In genomic region chr17:16486373-16487250, GRCh38 we compare ENCODE assay signal across 8 cellular contexts. TPM values are rescaled to one million over a fixed set of nuclear protein-coding genes. Genes with fewer than 3 reads are reported as not detected.
DNase-seq lines count a peak whose midpoint lies in the region; ATAC-seq, FAIRE-seq and TF ChIP-seq lines count a peak whose summit lies in the region.

No MANE protein-coding gene starts in this region.

- peaks cover 0 to 4% of the 10 kb centered on the region in 2 donors for H3K27me3 Mint-ChIP-seq in natural killer cell treated with Interleukin-12 subunit alpha and Interleukin-12 subunit beta and Interleukin-15 and Interleukin-18, amount 100 ng/mL, for 72 hours

- peak overlapping the region; percentile 45 for H2AFZ ChIP-seq in endothelial cell of umbilical vein (ENCODE audit: low read depth, low read length)

- H3K9me1 ChIP-seq in endothelial cell of umbilical vein (replicated peaks; ENCODE audit: control insufficient read depth, extremely low read depth, insufficient read depth, low read length) = no peaks in the 10 kb centered on the region

- TF ChIP-seq CTCF in endothelial cell of umbilical vein (IDR thresholded peaks at IDR 0.05; ENCODE audit: extremely low read depth in 1 of 2, insufficient read depth in 1 of 2, low read depth in 1 of 2, low read length in 2 of 2) = no peak
- TF ChIP-seq CTCF in uterus (IDR thresholded peaks at IDR 0.05) = no peak

- intact Hi-C loops in endothelial cell of umbilical vein (cut with micrococcal nuclease) = loop anchor here (1.0 to 2.0 kb wide), 5 partner anchors 9 to 48 kb away; no protein-coding TSS in a partner anchor
- intact Hi-C loops in uterus (cut with DNase I; ENCODE audit: low total_unique reads) = no loop called here

- TF ChIP-seq POLR2A in endothelial cell of umbilical vein (IDR thresholded peaks at IDR 0.05; ENCODE audit: low read depth, low read length) (peak; percentile 52), uterus (IDR thresholded peaks at IDR 0.05) (no peak)

- BruUV-seq in endothelial cell of umbilical vein (replicated peaks; lab: Mats Ljungman, UMichigan) = no TSS peak

- no peak for ATAC-seq in natural killer cell treated with Interleukin-12 subunit alpha and Interleukin-12 subunit beta and Interleukin-15 and Interleukin-18, amount 100 ng/mL, for 72 hours

- peaks cover 0 to 4% of the 10 kb centered on the region in 2 donors for H3K4me1 Mint-ChIP-seq in natural killer cell treated with Interleukin-12 subunit alpha and Interleukin-12 subunit beta and Interleukin-15 and Interleukin-18, amount 100 ng/mL, for 72 hours (ENCODE audit: low read depth in 2 of 2)

- FAIRE-seq in endothelial cell of umbilical vein (lab: Jason Lieb, UNC) = no peak

- H3K27me3 ChIP-seq in endothelial cell of umbilical vein (ENCODE audit: control insufficient read depth in 2 of 2, insufficient read depth in 2 of 2, low read length in 2 of 2) = peaks cover 0 to 6% of the 10 kb centered on the region in 2 experiments
- no peaks in the 10 kb centered on the region for H3K27me3 ChIP-seq in uterus

- no peaks in the 10 kb centered on the region for H4K20me1 ChIP-seq in endothelial cell of umbilical vein (replicated peaks; ENCODE audit: control insufficient read depth, extremely low read depth, insufficient read depth, low read length)

- CTCF ChIA-PET in endothelial cell of umbilical vein (lab: Charles Lee) = interaction anchor here (0.8 to 4.2 kb wide), 2 partner anchors 33 to 35 kb away, joined by 3 to 15 read pairs; no protein-coding TSS in a partner anchor

- no peak overlapping the region for H3K27ac Mint-ChIP-seq in natural killer cell treated with Interleukin-12 subunit alpha and Interleukin-12 subunit beta and Interleukin-15 and Interleukin-18, amount 100 ng/mL, for 72 hours

- no peaks in the 10 kb centered on the region for H3K9me3 Mint-ChIP-seq in natural killer cell treated with Interleukin-12 subunit alpha and Interleukin-12 subunit beta and Interleukin-15 and Interleukin-18, amount 100 ng/mL, for 72 hours

- H3K4me3 ChIP-seq in endothelial cell of umbilical vein (replicated peaks in 1 of 3; ENCODE audit: insufficient read depth in 1 of 3, low read depth in 1 of 3, low read length in 3 of 3) (peak overlapping the region in 2 of 3 experiments; percentile 5 to 9), mesodermal cell (ENCODE audit: extremely low read depth, insufficient read depth, low read length, poor library complexity, severe bottlenecking) (no peak overlapping the region), uterus (peak overlapping the region in 1 of 2 donors; percentile 0)

- POLR2A ChIA-PET in endothelial cell of umbilical vein (lab: Charles Lee) = no interaction called here

- peak overlapping the region; percentile 80 for H3K27ac ChIP-seq in endothelial cell of umbilical vein (ENCODE audit: insufficient read depth, low read depth, low read length)
- H3K27ac ChIP-seq in mesodermal cell (ENCODE audit: low read depth, low read length, severe bottlenecking) = peak overlapping the region; percentile 62
- H3K27ac ChIP-seq in uterus = peak overlapping the region; percentile 58 to 72

- no peak overlapping the region for H3K4me3 Mint-ChIP-seq in natural killer cell treated with Interleukin-12 subunit alpha and Interleukin-12 subunit beta and Interleukin-15 and Interleukin-18, amount 100 ng/mL, for 72 hours

- dilution Hi-C loops in endothelial cell of umbilical vein (cut with MboI; ENCODE audit: extremely low pct_ligation_motif_present, low sequenced_read_pairs) = no loop called here

- H3K36me3 Mint-ChIP-seq in natural killer cell treated with Interleukin-12 subunit alpha and Interleukin-12 subunit beta and Interleukin-15 and Interleukin-18, amount 100 ng/mL, for 72 hours = no peaks in the 10 kb centered on the region

- DNase-seq in EL (peak; percentile 79), NCI-H446 treated with DMSO at 0.1 percent for 48 hours (lab: John Stamatoyannopoulos, UW) (peak; percentile 63), endothelial cell of umbilical vein (ENCODE audit: low read depth, low spot score) (peak; percentile 83), uterus (peak; percentile 65 to 72), T-helper 9 cell (no peak), 8988T (no peak)
- DNase-seq in natural killer cell treated with Interleukin-12 subunit alpha and Interleukin-12 subunit beta and Interleukin-15 and Interleukin-18, amount 100 ng/mL, for 72 hours (ENCODE audit: low spot score) = no peak

- H3K4me1 ChIP-seq in endothelial cell of umbilical vein (ENCODE audit: control insufficient read depth, extremely low read depth, insufficient read depth, low read length) (peaks cover 41% of the 10 kb centered on the region), mesodermal cell (ENCODE audit: control insufficient read depth, insufficient read depth, low read length, poor library complexity, severe bottlenecking) (peaks cover 33% of the 10 kb centered on the region), uterus (peaks cover 5 to 13% of the 10 kb centered on the region in 2 donors)

- peak overlapping the region; percentile 51 for H3K9ac ChIP-seq in endothelial cell of umbilical vein (replicated peaks; ENCODE audit: extremely low read depth, insufficient read depth, low read length)

- H3K9me3 ChIP-seq in endothelial cell of umbilical vein (replicated peaks; ENCODE audit: control insufficient read depth, insufficient read depth, low read length) (no peaks in the 10 kb centered on the region), mesodermal cell (ENCODE audit: control insufficient read depth, low read length) (no peaks in the 10 kb centered on the region), uterus (no peaks in the 10 kb centered on the region)

- WGBS in mesodermal cell (ENCODE audit: insufficient coverage in 2 of 2), 2 experiments = 67% methylated on average over 23 to 24 of the region's 24 CpGs

- no peaks in the 10 kb centered on the region for H3K79me2 ChIP-seq in endothelial cell of umbilical vein (ENCODE audit: control insufficient read depth, insufficient read depth, low read length)

- no peaks in the 10 kb centered on the region for H3K36me3 ChIP-seq in endothelial cell of umbilical vein (ENCODE audit: control insufficient read depth in 2 of 2, extremely low read depth in 1 of 2, insufficient read depth in 2 of 2, low read length in 2 of 2)
- no peaks in the 10 kb centered on the region for H3K36me3 ChIP-seq in mesodermal cell (ENCODE audit: control insufficient read depth, insufficient read depth, low read length)
- no peaks in the 10 kb centered on the region for H3K36me3 ChIP-seq in uterus

- peak overlapping the region; percentile 62 for H3K4me2 ChIP-seq in endothelial cell of umbilical vein (ENCODE audit: insufficient read depth, low read length)

TF ChIP-seq in endothelial cell of umbilical vein, 7 proteins besides CTCF, POLR2A, EP300 and RAD21:
- no peak for TF ChIP-seq MAX (IDR thresholded peaks at IDR 0.05; ENCODE audit: insufficient read depth, insufficient read length)
- no peak for TF ChIP-seq GATA2 (IDR thresholded peaks at IDR 0.05; ENCODE audit: insufficient read depth, insufficient read length, low read depth, low read length)
- TF ChIP-seq FOS (IDR thresholded peaks at IDR 0.05; ENCODE audit: borderline replicate concordance, insufficient read depth, low read length) = no peak
- peak; percentile 69 for TF ChIP-seq POLR2AphosphoS5 (IDR thresholded peaks at IDR 0.05; ENCODE audit: insufficient read depth, low read depth, low read length)

RNA-seq across cellular contexts. Expression of gene LRRC75A, which starts 5.4 kb away (rescaled TPM):
- total RNA-seq in endothelial cell of umbilical vein = 2.9 and 3.7 TPM in 2 replicates
- 6.1 and 8.1 TPM in 2 replicates for polyA plus RNA-seq in endothelial cell of umbilical vein
- polyA plus RNA-seq in endothelial cell of umbilical vein (2011; cell fraction: cytosol; rRNA removed) = 4.3 and 5.4 TPM in 2 replicates
- polyA plus RNA-seq in endothelial cell of umbilical vein (2011; cell fraction: nucleus; rRNA removed) = 5.9 and 6.9 TPM in 2 replicates
- 1.5 and 3.1 TPM in 2 replicates for polyA plus RNA-seq in endothelial cell of umbilical vein (2012)
- 4.6 and 5.7 TPM in 2 replicates for polyA minus RNA-seq in endothelial cell of umbilical vein
- polyA minus RNA-seq in endothelial cell of umbilical vein (2011; cell fraction: cytosol; rRNA and poly(A)+ RNA removed) = 0.92 TPM
- 3.8 and 7.3 TPM in 2 replicates for polyA minus RNA-seq in endothelial cell of umbilical vein (2011; cell fraction: nucleus; rRNA and poly(A)+ RNA removed)
- 1.3 TPM for polyA plus RNA-seq in mesodermal cell (2013, experiment 1 of 2)
- 1.3 TPM for polyA plus RNA-seq in mesodermal cell (2013, experiment 2 of 2)
- total RNA-seq in uterus = 1 to 10 TPM in 3 of 4 donors, under 1 TPM in 1; 0.26 to 6.0 (median 3.7) TPM
- total RNA-seq in natural killer cell treated with Interleukin-12 subunit alpha and Interleukin-12 subunit beta and Interleukin-15 and Interleukin-18, amount 100 ng/mL, for 72 hours = 1 to 10 TPM; 1.9 to 2.6 TPM

Comparison
In these comparisons a context has a peak if more than half of its experiments do, and no peak if none do; other contexts are left out.
1. DNase-seq: peak in EL (single experiment), NCI-H446 treated with DMSO at 0.1 percent for 48 hours (single experiment), endothelial cell of umbilical vein (single experiment) and uterus (2 of 2); none in natural killer cell treated with Interleukin-12 subunit alpha and Interleukin-12 subunit beta and Interleukin-15 and Interleukin-18, amount 100 ng/mL, for 72 hours (single experiment), T-helper 9 cell (single experiment) and 8988T (single experiment).
2. Peak in every context shown above with its lines, with median percentiles within 50 percentile points of each other: H3K27ac ChIP-seq.